Comparison of ENCODE assay signal across 8 cellular contexts in genomic region chr13:110593430-110594130, GRCh38. TPM values are rescaled to one million over a fixed set of nuclear protein-coding genes. Genes with fewer than 3 reads are reported as not detected.
DNase-seq lines count a peak whose midpoint lies in the region; ATAC-seq and TF ChIP-seq lines count a peak whose summit lies in the region.

No MANE protein-coding gene starts in this region.

- H3K9me3 ChIP-seq in esophagus muscularis mucosa, result no peaks in the 10 kb centered on the region

- H3K27ac ChIP-seq in esophagus muscularis mucosa (replicated peaks in 1 of 4), result no peak overlapping the region

- no peak for TF ChIP-seq EP300 in esophagus muscularis mucosa (IDR thresholded peaks at IDR 0.05)

- no peaks in the 10 kb centered on the region for H3K4me1 Mint-ChIP-seq in natural killer cell
- H3K4me1 Mint-ChIP-seq in natural killer cell treated with Interleukin-12 subunit alpha and Interleukin-12 subunit beta and Interleukin-15 and Interleukin-18, amount 100 ng/mL, for 72 hours (ENCODE audit: low read depth in 2 of 2), result no peaks in the 10 kb centered on the region
- no peaks in the 10 kb centered on the region for H3K4me1 Mint-ChIP-seq in naive thymus-derived CD8-positive, alpha-beta T cell

- TF ChIP-seq CTCF in natural killer cell (IDR thresholded peaks at IDR 0.05) (peak; percentile 38), esophagus muscularis mucosa (IDR thresholded peaks at IDR 0.05) (peak; percentile 67 to 78 (median 70))

- WGBS in esophagus muscularis mucosa, result 43% methylated on average over 6 of the region's 6 CpGs

- H3K27ac Mint-ChIP-seq in natural killer cell, result no peak overlapping the region
- H3K27ac Mint-ChIP-seq in natural killer cell treated with Interleukin-12 subunit alpha and Interleukin-12 subunit beta and Interleukin-15 and Interleukin-18, amount 100 ng/mL, for 72 hours, result no peak overlapping the region
- H3K27ac Mint-ChIP-seq in naive thymus-derived CD8-positive, alpha-beta T cell, result no peak overlapping the region

- H3K27me3 Mint-ChIP-seq in natural killer cell (ENCODE audit: low read depth in 2 of 2), result peaks cover 8 to 14% of the 10 kb centered on the region in 2 donors
- peaks cover 0 to 7% of the 10 kb centered on the region in 2 donors for H3K27me3 Mint-ChIP-seq in natural killer cell treated with Interleukin-12 subunit alpha and Interleukin-12 subunit beta and Interleukin-15 and Interleukin-18, amount 100 ng/mL, for 72 hours
- peaks cover 0 to 5% (median 1%) of the 10 kb centered on the region in 5 donors for H3K27me3 Mint-ChIP-seq in naive thymus-derived CD8-positive, alpha-beta T cell

- peaks cover 0 to 5% (median 0%) of the 10 kb centered on the region in 4 donors for H3K4me1 ChIP-seq in esophagus muscularis mucosa

- no peak overlapping the region for H3K4me3 ChIP-seq in Jurkat, Clone E6-1 (ENCODE audit: low read length)
- H3K4me3 ChIP-seq in esophagus muscularis mucosa, result no peak overlapping the region

- intact Hi-C loops in natural killer cell (cut with micrococcal nuclease), result loop anchor here (1.0 kb wide), 1 partner anchor 226 kb away; no protein-coding TSS in a partner anchor
- intact Hi-C loops in esophagus muscularis mucosa (cut with DNase I), result no loop called here

- no peaks in the 10 kb centered on the region for H3K36me3 Mint-ChIP-seq in natural killer cell
- H3K36me3 Mint-ChIP-seq in natural killer cell treated with Interleukin-12 subunit alpha and Interleukin-12 subunit beta and Interleukin-15 and Interleukin-18, amount 100 ng/mL, for 72 hours, result no peaks in the 10 kb centered on the region
- no peaks in the 10 kb centered on the region for H3K36me3 Mint-ChIP-seq in naive thymus-derived CD8-positive, alpha-beta T cell

- peak; percentile 38 to 64 (median 44) for ATAC-seq in natural killer cell
- no peak for ATAC-seq in natural killer cell treated with Interleukin-12 subunit alpha and Interleukin-12 subunit beta and Interleukin-15 and Interleukin-18, amount 100 ng/mL, for 72 hours
- peak; percentile 80 for ATAC-seq in GM21528 (IDR thresholded peaks at IDR 0.05; ENCODE audit: low FRiP score, unreplicated experiment)
- peak; percentile 67 to 72 for ATAC-seq in naive thymus-derived CD8-positive, alpha-beta T cell

- H3K4me3 Mint-ChIP-seq in natural killer cell, result no peak overlapping the region
- no peak overlapping the region for H3K4me3 Mint-ChIP-seq in natural killer cell treated with Interleukin-12 subunit alpha and Interleukin-12 subunit beta and Interleukin-15 and Interleukin-18, amount 100 ng/mL, for 72 hours
- no peak overlapping the region for H3K4me3 Mint-ChIP-seq in naive thymus-derived CD8-positive, alpha-beta T cell

- no peaks in the 10 kb centered on the region for H3K27me3 ChIP-seq in esophagus muscularis mucosa

- DNase-seq in natural killer cell (no peak), SIG-M5 (lab: John Stamatoyannopoulos, UW) (peak; percentile 13), esophagus muscularis mucosa (ENCODE audit: extremely low spot score) (no peak), islet precursor cell (no peak)
- DNase-seq in natural killer cell treated with Interleukin-12 subunit alpha and Interleukin-12 subunit beta and Interleukin-15 and Interleukin-18, amount 100 ng/mL, for 72 hours (ENCODE audit: low spot score), result no peak
- peak; percentile 64 for DNase-seq in Jurkat, Clone E6-1 (ENCODE audit: low read depth, low spot score)
- peak in 4 of 10 donors; percentile 2 to 42 (median 26) for DNase-seq in naive thymus-derived CD8-positive, alpha-beta T cell

- TF ChIP-seq POLR2A in esophagus muscularis mucosa (IDR thresholded peaks at IDR 0.05; ENCODE audit: low read depth), result no peak

- POLR2A ChIA-PET in naive thymus-derived CD8-positive, alpha-beta T cell (lab: Charles Lee), result interaction anchor here (0.7 kb wide), 1 partner anchor 46 kb away, joined by 4 read pairs; no protein-coding TSS in a partner anchor

- H3K36me3 ChIP-seq in esophagus muscularis mucosa, result no peaks in the 10 kb centered on the region

- no peaks in the 10 kb centered on the region for H3K9me3 Mint-ChIP-seq in natural killer cell
- H3K9me3 Mint-ChIP-seq in natural killer cell treated with Interleukin-12 subunit alpha and Interleukin-12 subunit beta and Interleukin-15 and Interleukin-18, amount 100 ng/mL, for 72 hours, result no peaks in the 10 kb centered on the region
- H3K9me3 Mint-ChIP-seq in naive thymus-derived CD8-positive, alpha-beta T cell, result no peaks in the 10 kb centered on the region

RNA-seq across cellular contexts. Expression of gene NAXD, which starts 21.8 kb away (rescaled TPM):
- total RNA-seq in natural killer cell, result 10 to 100 TPM in 2 of 3 donors, 1 to 10 TPM in 1; 6.8 to 14.0 (median 12.0) TPM
- 10 to 100 TPM; 20.7 to 31.9 TPM for total RNA-seq in natural killer cell treated with Interleukin-12 subunit alpha and Interleukin-12 subunit beta and Interleukin-15 and Interleukin-18, amount 100 ng/mL, for 72 hours
- polyA plus RNA-seq in Jurkat, Clone E6-1 (2012; ENCODE audit: insufficient read depth, insufficient read length), result 28.2 TPM
- 10 to 100 TPM; 29.9 to 34.5 (median 34.0) TPM for total RNA-seq in esophagus muscularis mucosa
- 10 to 100 TPM; 34.3 to 38.1 TPM for total RNA-seq in naive thymus-derived CD8-positive, alpha-beta T cell
- polyA plus RNA-seq in naive thymus-derived CD8-positive, alpha-beta T cell, result 10 to 100 TPM; 10.4 to 26.9 (median 18.1) TPM

RNA-seq across cellular contexts. Expression of gene RAB20, which starts 32.1 kb away (rescaled TPM):
- total RNA-seq in natural killer cell (1 to 10 TPM; 1.0 to 3.3 (median 1.2) TPM), esophagus muscularis mucosa (10 to 100 TPM; 10.9 to 40.6 (median 15.4) TPM)
- total RNA-seq in natural killer cell treated with Interleukin-12 subunit alpha and Interleukin-12 subunit beta and Interleukin-15 and Interleukin-18, amount 100 ng/mL, for 72 hours, result 1 to 10 TPM in 1 of 2 donors, under 1 TPM in 1; 0.47 to 3.1 TPM
- 11.3 TPM for polyA plus RNA-seq in Jurkat, Clone E6-1 (2012; ENCODE audit: insufficient read depth, insufficient read length)
- 1 to 10 TPM; 2.2 to 2.9 TPM for total RNA-seq in naive thymus-derived CD8-positive, alpha-beta T cell
- polyA plus RNA-seq in naive thymus-derived CD8-positive, alpha-beta T cell, result 1 to 10 TPM; 2.4 to 4.5 (median 3.3) TPM

Comparison
In these comparisons a context has a peak if more than half of its experiments do, and no peak if none do; other contexts are left out.
1. ATAC-seq: peak in natural killer cell (3 of 3), GM21528 (single experiment) and naive thymus-derived CD8-positive, alpha-beta T cell (2 of 2); none in natural killer cell treated with Interleukin-12 subunit alpha and Interleukin-12 subunit beta and Interleukin-15 and Interleukin-18, amount 100 ng/mL, for 72 hours (0 of 2).
2. DNase-seq: peak in Jurkat, Clone E6-1 (single experiment) and SIG-M5 (single experiment); none in natural killer cell (single experiment), natural killer cell treated with Interleukin-12 subunit alpha and Interleukin-12 subunit beta and Interleukin-15 and Interleukin-18, amount 100 ng/mL, for 72 hours (single experiment), esophagus muscularis mucosa (single experiment) and islet precursor cell (single experiment).